ENCODE assay signal across 8 cellular contexts in the genomic region with DNA sequence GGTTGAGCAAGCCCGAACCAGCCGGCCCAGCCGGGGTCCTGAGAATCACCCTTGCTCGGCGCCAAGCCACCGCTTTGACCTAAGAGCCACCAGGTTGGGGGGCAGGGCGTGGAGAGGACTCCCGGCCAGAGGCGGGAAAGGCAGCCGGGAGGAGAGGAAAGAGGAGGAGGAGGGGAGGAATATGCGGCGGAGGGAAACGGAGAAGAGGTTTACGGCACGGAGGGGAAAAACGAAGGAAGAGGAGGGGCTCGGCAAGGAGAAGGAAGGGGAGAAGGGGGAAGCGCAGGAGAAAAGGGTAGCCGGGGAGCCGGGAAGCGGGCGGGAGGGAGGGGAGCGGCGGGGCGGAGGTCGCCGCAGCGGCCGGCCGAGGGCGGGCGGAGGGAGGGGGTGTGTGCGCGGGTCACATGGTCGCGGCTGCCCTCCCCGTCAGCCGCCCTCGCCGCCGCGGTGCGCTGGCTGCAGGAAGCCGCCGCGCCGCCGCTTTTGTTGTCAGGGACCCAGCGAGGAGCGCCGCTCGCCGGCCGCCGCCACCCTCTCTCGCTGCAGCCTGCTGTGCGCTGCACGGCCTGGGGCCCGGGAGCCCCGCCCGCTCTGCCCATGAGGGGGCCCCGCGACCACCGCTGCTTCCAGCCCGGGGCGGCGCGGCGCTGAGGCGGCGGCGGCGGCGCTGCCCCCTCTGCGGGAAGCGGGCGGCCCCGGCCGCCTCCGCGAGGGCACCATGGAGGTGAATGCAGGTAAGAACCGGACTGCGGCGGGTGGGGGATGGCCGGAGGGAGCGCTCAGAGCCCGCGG. TPM values are rescaled to one million over a fixed set of nuclear protein-coding genes. Genes with fewer than 3 reads are reported as not detected.
DNase-seq lines count a peak whose midpoint lies in the region; ATAC-seq and TF ChIP-seq lines count a peak whose summit lies in the region.

A gene (plus strand): TSS at position 426 of the 792 bp plus-strand sequence. CDS start 293 bp downstream, at position 719.

- H3K4me3 Mint-ChIP-seq in CD14-positive monocyte (peak within 1 kb of the TSS; percentile 80 to 93), mesothelial cell of epicardium (peak within 1 kb of the TSS; percentile 80)

- peak within 1 kb of the TSS; percentile 88 to 96 (median 93) for H3K27ac Mint-ChIP-seq in CD14-positive monocyte
- peak within 1 kb of the TSS; percentile 97 for H3K27ac Mint-ChIP-seq in mesothelial cell of epicardium

- DNase-seq in CD14-positive monocyte (ENCODE audit: low spot score) (peak; percentile 81), GM19238 (ENCODE audit: insufficient read length, low spot score) (peak; percentile 83), NCI-H82 treated with DMSO at 0.1 percent for 48 hours (lab: John Stamatoyannopoulos, UW; ENCODE audit: unreplicated experiment) (peak; percentile 60), mesothelial cell of epicardium (ENCODE audit: low spot score in 2 of 2, unreplicated experiment in 2 of 2) (peak; percentile 73 to 81)
- DNase-seq in activated CD8-positive, alpha-beta memory T cell treated with anti-CD3 and anti-CD28 coated beads, Interleukin-2, amount 50 U/mL, for 24 hours (ENCODE audit: extremely low read depth) = peak; percentile 26
- peak; percentile 46 to 68 for DNase-seq in stimulated activated CD8-positive, alpha-beta memory T cell treated with anti-CD3 and anti-CD28 coated beads, Interleukin-15, amount 100 ng/mL, for 4 hours (ENCODE audit: low read depth in 2 of 2)

- TF ChIP-seq CTCF in CD14-positive monocyte (IDR thresholded peaks at IDR 0.05) (no peak), mesothelial cell of epicardium (IDR thresholded peaks at IDR 0.05; ENCODE audit: unreplicated experiment) (no peak)

- H3K36me3 Mint-ChIP-seq in CD14-positive monocyte = peaks cover 4 to 5% of the 10 kb centered on the region in 2 donors
- no peaks in the 10 kb centered on the region for H3K36me3 Mint-ChIP-seq in mesothelial cell of epicardium

- H3K9me3 Mint-ChIP-seq in CD14-positive monocyte (peaks cover 0 to 2% (median 0%) of the 10 kb centered on the region in 7 donors), mesothelial cell of epicardium (no peaks in the 10 kb centered on the region)

- H3K27me3 Mint-ChIP-seq in CD14-positive monocyte (ENCODE audit: low read depth in 3 of 3) = peaks cover 16 to 24% (median 21%) of the 10 kb centered on the region in 3 donors
- H3K27me3 Mint-ChIP-seq in mesothelial cell of epicardium (ENCODE audit: low read depth) = no peaks in the 10 kb centered on the region

- in situ Hi-C loops in endometrial microvascular endothelial cells (cut with HindIII; ENCODE audit: inconsistent ontology term, low pct_unique_long_range_greater_than_20kb, low sequenced_read_pairs) = no loop called here

- H3K4me1 Mint-ChIP-seq in CD14-positive monocyte = peaks cover 29% of the 10 kb centered on the region
- peaks cover 29% of the 10 kb centered on the region for H3K4me1 Mint-ChIP-seq in mesothelial cell of epicardium

- intact Hi-C loops in CD14-positive monocyte (cut with micrococcal nuclease) = loop anchor here in 1 of 2 donors (2.0 to 10.0 kb wide), 3 partner anchors 28 to 1720 kb away; a partner anchor contains a TSS

- ATAC-seq in HG03378 (IDR thresholded peaks at IDR 0.05; ENCODE audit: unreplicated experiment) = peak; percentile 19

RNA-seq across cellular contexts. Expression of the gene that starts here (rescaled TPM):
- 1 to 10 TPM; 4.1 to 5.4 TPM for polyA plus RNA-seq in CD14-positive monocyte
- 14.6 TPM for total RNA-seq in endometrial microvascular endothelial cells (ENCODE audit: inconsistent ontology term)
- total RNA-seq in mesothelial cell of epicardium = 26.1 to 29.2 TPM (median 27.3 TPM) in 3 replicates

Comparison
In these comparisons a context has a peak if more than half of its experiments do, and no peak if none do; other contexts are left out.
1. Peak in every context shown above with its lines: DNase-seq and ATAC-seq.
2. DNase-seq: peak in every context shown above with its lines; median percentile 83 in GM19238; 81 in CD14-positive monocyte; 77 in mesothelial cell of epicardium; 60 in NCI-H82 treated with DMSO at 0.1 percent for 48 hours; 57 in stimulated activated CD8-positive, alpha-beta memory T cell treated with anti-CD3 and anti-CD28 coated beads, Interleukin-15, amount 100 ng/mL, for 4 hours; 26 in activated CD8-positive, alpha-beta memory T cell treated with anti-CD3 and anti-CD28 coated beads, Interleukin-2, amount 50 U/mL, for 24 hours.